8 cellular contexts compared by ENCODE assay signal in genomic region chr10:72274213-72274729, GRCh38. TPM values are rescaled to one million over a fixed set of nuclear protein-coding genes. Genes with fewer than 3 reads are reported as not detected.
DNase-seq lines count a peak whose midpoint lies in the region; ATAC-seq and TF ChIP-seq lines count a peak whose summit lies in the region.

No MANE protein-coding gene starts in this region.

- no peak for DNase-seq in activated T-cell treated with anti-CD3 and anti-CD28 coated beads, Interleukin-2, amount 50 U/mL, for 72 hours
- DNase-seq in activated T-cell treated with anti-CD3 and anti-CD28 coated beads, Interleukin-2, amount 50 U/mL, for 48 hours: no peak
- DNase-seq in foreskin fibroblast (no peak), prostate gland (ENCODE audit: low spot score) (peak; percentile 26), UCSD-AML1 (lab: John Stamatoyannopoulos, UW; ENCODE audit: unreplicated experiment) (no peak)
- DNase-seq in central memory CD4-positive, alpha-beta T cell: no peak

- H3K27me3 ChIP-seq in SU-DHL-6 (ENCODE audit: low read length): no peaks in the 10 kb centered on the region
- H3K27me3 ChIP-seq in prostate gland (replicated peaks; ENCODE audit: insufficient read depth): no peaks in the 10 kb centered on the region

- ATAC-seq in activated T-cell treated with anti-CD3 and anti-CD28 coated beads, Interleukin-2, amount 50 U/mL, for 72 hours (replicated peaks in 1 of 2): peak; percentile 0
- no peak for ATAC-seq in GM19397 (IDR thresholded peaks at IDR 0.05; ENCODE audit: unreplicated experiment)

- peaks cover 59% of the 10 kb centered on the region for H3K4me1 Mint-ChIP-seq in activated T-cell treated with anti-CD3 and anti-CD28 coated beads, Interleukin-2, amount 50 U/mL, for 72 hours (ENCODE audit: low read depth)

- H3K4me3 Mint-ChIP-seq in activated T-cell treated with anti-CD3 and anti-CD28 coated beads, Interleukin-2, amount 50 U/mL, for 72 hours: peak overlapping the region; percentile 90 to 96

- H2AFZ ChIP-seq in SU-DHL-6 (ENCODE audit: low read depth, low read length, severe bottlenecking): no peak overlapping the region

- peak overlapping the region; percentile 68 for H3K4me2 ChIP-seq in SU-DHL-6 (ENCODE audit: low read depth, low read length, poor library complexity, severe bottlenecking)

- H3K4me3 ChIP-seq in SU-DHL-6 (ENCODE audit: insufficient read depth, low read length, poor library complexity, severe bottlenecking): peak overlapping the region; percentile 66
- peak overlapping the region; percentile 87 to 100 for H3K4me3 ChIP-seq in foreskin fibroblast (ENCODE audit: low read depth in 1 of 2, low read length in 2 of 2)
- H3K4me3 ChIP-seq in prostate gland: peak overlapping the region; percentile 71 to 76

- TF ChIP-seq POLR2A in prostate gland (IDR thresholded peaks at IDR 0.05): no peak

- no peaks in the 10 kb centered on the region for H3K9me3 Mint-ChIP-seq in activated T-cell treated with anti-CD3 and anti-CD28 coated beads, Interleukin-2, amount 50 U/mL, for 72 hours

- peaks cover 30% of the 10 kb centered on the region for H3F3A ChIP-seq in SU-DHL-6 (ENCODE audit: insufficient read depth)

- H4K20me1 ChIP-seq in SU-DHL-6 (ENCODE audit: low read depth, low read length): no peaks in the 10 kb centered on the region

- WGBS in prostate gland: under 1% methylated on average over 39 of the region's 40 CpGs

- H3K36me3 ChIP-seq in SU-DHL-6 (ENCODE audit: low read length): peaks cover 6% of the 10 kb centered on the region
- H3K36me3 ChIP-seq in prostate gland: peaks cover 0 to 12% of the 10 kb centered on the region in 2 donors

- H3K9me2 ChIP-seq in SU-DHL-6 (replicated peaks; ENCODE audit: insufficient read depth, low read length): no peaks in the 10 kb centered on the region

- H3K9me3 ChIP-seq in SU-DHL-6 (ENCODE audit: insufficient read depth, low read length): no peaks in the 10 kb centered on the region
- H3K9me3 ChIP-seq in prostate gland: no peaks in the 10 kb centered on the region

- intact Hi-C loops in prostate gland (cut with DNase I): loop anchor here (2.0 to 10.0 kb wide), 3 partner anchors 43 to 139 kb away; no protein-coding TSS in a partner anchor

- no peak for TF ChIP-seq CTCF in SU-DHL-6 (IDR thresholded peaks at IDR 0.05; ENCODE audit: insufficient read depth, low read length, poor library complexity, severe bottlenecking)
- no peak for TF ChIP-seq CTCF in foreskin fibroblast (IDR thresholded peaks at IDR 0.05; ENCODE audit: low read depth, low read length)
- no peak for TF ChIP-seq CTCF in prostate gland (IDR thresholded peaks at IDR 0.05)

- H3K27me3 Mint-ChIP-seq in activated T-cell treated with anti-CD3 and anti-CD28 coated beads, Interleukin-2, amount 50 U/mL, for 72 hours (ENCODE audit: low read depth): no peaks in the 10 kb centered on the region

- H3K27ac ChIP-seq in SU-DHL-6 (ENCODE audit: low read depth, low read length) (peak overlapping the region; percentile 50), prostate gland (peak overlapping the region; percentile 97 to 98)

- peaks cover 27 to 28% of the 10 kb centered on the region in 2 donors for H3K36me3 Mint-ChIP-seq in activated T-cell treated with anti-CD3 and anti-CD28 coated beads, Interleukin-2, amount 50 U/mL, for 72 hours (ENCODE audit: insufficient read depth in 2 of 2)

- H3K79me2 ChIP-seq in SU-DHL-6 (ENCODE audit: insufficient read depth, low read length): no peaks in the 10 kb centered on the region; the same call in 1 of the 2 replicates

- peak overlapping the region; percentile 82 for H3K9ac ChIP-seq in SU-DHL-6 (ENCODE audit: low read length)

- no peaks in the 10 kb centered on the region for H3K4me1 ChIP-seq in prostate gland (replicated peaks)

- H3K27ac Mint-ChIP-seq in activated T-cell treated with anti-CD3 and anti-CD28 coated beads, Interleukin-2, amount 50 U/mL, for 72 hours: peak overlapping the region; percentile 98

RNA-seq across cellular contexts. Expression of gene DDIT4, which starts 0.5 kb away (rescaled TPM):
- total RNA-seq in activated T-cell treated with anti-CD3 and anti-CD28 coated beads, Interleukin-2, amount 50 U/mL, for 72 hours: 1,000 to 10,000 TPM; 1,119 to 1,202 TPM
- 100 to 1,000 TPM; 259 to 265 TPM for total RNA-seq in prostate gland

RNA-seq across cellular contexts. Expression of gene ASCC1, which starts 58.2 kb away (rescaled TPM):
- 10 to 100 TPM; 81.2 to 84.3 TPM for total RNA-seq in activated T-cell treated with anti-CD3 and anti-CD28 coated beads, Interleukin-2, amount 50 U/mL, for 72 hours
- total RNA-seq in prostate gland: 10 to 100 TPM; 14.8 to 38.3 TPM

RNA-seq across cellular contexts. Expression of gene ANAPC16, which starts 58.5 kb away (rescaled TPM):
- total RNA-seq in activated T-cell treated with anti-CD3 and anti-CD28 coated beads, Interleukin-2, amount 50 U/mL, for 72 hours: 100 to 1,000 TPM; 183 to 197 TPM
- total RNA-seq in prostate gland: 100 to 1,000 TPM in 1 of 2 donors, 10 to 100 TPM in 1; 73.4 to 123 TPM

Comparison
In these comparisons a context has a peak if more than half of its experiments do, and no peak if none do; other contexts are left out.
1. RNA of gene DDIT4, which starts 0.5 kb away (total RNA-seq): 1,119 to 1,202 TPM in activated T-cell treated with anti-CD3 and anti-CD28 coated beads, Interleukin-2, amount 50 U/mL, for 72 hours; 259 to 265 TPM in prostate gland; every median in the first group is over 4 times any median in the second.
2. Peak in every context shown above with its lines, with median percentiles within 50 percentile points of each other: H3K4me3 ChIP-seq.